23 cellular contexts compared by ENCODE assay signal in genomic region chr5:31815394-31815793, GRCh38.
"Had no signal": no experiment of that assay in that cellular context is flagged by ENCODE, and none has a peak within 500 bp of the region (broad histone marks: within the 10 kb centered on the region; RNA-seq: fewer than 3 reads in every experiment).

No MANE protein-coding gene starts in this region.

- H3K36me3 ChIP-seq: cardiac muscle cell, left ventricle myocardium inferior, sigmoid colon, thoracic aorta, upper lobe of right lung had no signal

- H2AFZ ChIP-seq: hepatocyte, parathyroid adenoma had no signal

- FAIRE-seq: endometrium had no signal

- H3K79me2 ChIP-seq: hepatocyte, parathyroid adenoma had no signal

- ATAC-seq: T-helper 17 cell, upper lobe of right lung had no signal

- DNase-seq: activated CD4-positive, alpha-beta memory T cell treated with anti-CD3 and anti-CD28 coated beads for 36 hours; activated CD4-positive, alpha-beta T cell treated with anti-CD3 and anti-CD28 coated beads for 4 hours; activated CD4-positive, CD25-positive, alpha-beta regulatory T cell; activated naive CD4-positive, alpha-beta T cell treated with Interleukin-2 at 50 U/mL for 16 hours; activated naive CD8-positive, alpha-beta T cell treated with anti-CD3 and anti-CD28 coated beads, Interleukin-2, amount 10 ng/mL, durations not matched to agents 7 days and 5 days; activated T-cell treated with anti-CD3 and anti-CD28 coated beads, Interleukin-2, amount 50 U/mL, for 48 hours; amygdala; erythroblast; foreskin fibroblast; left ventricle myocardium inferior; mammary epithelial cell; sigmoid colon; stimulated activated CD4-positive, alpha-beta T cell treated with anti-CD3 and anti-CD28 coated beads, Interleukin-2, amount 100 ng/mL, for 48 hours; stimulated activated naive CD4-positive, alpha-beta T cell treated with Interleukin-2 at 50 U/mL for 16 hours; SW 1271; T-helper 17 cell; upper lobe of right lung had no signal

- H3K4me3 Mint-ChIP-seq: activated CD4-positive, alpha-beta memory T cell treated with anti-CD3 and anti-CD28 coated beads for 36 hours; activated naive CD8-positive, alpha-beta T cell treated with anti-CD3 and anti-CD28 coated beads, Interleukin-2, amount 10 ng/mL, durations not matched to agents 7 days and 5 days; nephron had no signal

- H3K4me1 Mint-ChIP-seq: activated naive CD8-positive, alpha-beta T cell treated with anti-CD3 and anti-CD28 coated beads, Interleukin-2, amount 10 ng/mL, durations not matched to agents 7 days and 5 days; nephron; T-helper 17 cell had no signal

- H3K27me3 Mint-ChIP-seq: activated CD4-positive, alpha-beta memory T cell treated with anti-CD3 and anti-CD28 coated beads for 36 hours; T-helper 17 cell had no signal

- H3K36me3 Mint-ChIP-seq: activated CD4-positive, alpha-beta memory T cell treated with anti-CD3 and anti-CD28 coated beads for 36 hours; activated naive CD8-positive, alpha-beta T cell treated with anti-CD3 and anti-CD28 coated beads, Interleukin-2, amount 10 ng/mL, durations not matched to agents 7 days and 5 days had no signal

- H3K4me2 ChIP-seq: hepatocyte had no signal

- H3K27ac ChIP-seq: cardiac muscle cell, hepatocyte, left ventricle myocardium inferior, parathyroid adenoma, sigmoid colon, thoracic aorta, upper lobe of right lung had no signal

- H3K9me3 Mint-ChIP-seq: activated CD4-positive, alpha-beta memory T cell treated with anti-CD3 and anti-CD28 coated beads for 36 hours; activated naive CD8-positive, alpha-beta T cell treated with anti-CD3 and anti-CD28 coated beads, Interleukin-2, amount 10 ng/mL, durations not matched to agents 7 days and 5 days; nephron had no signal

- H3K4me1 ChIP-seq: parathyroid adenoma, sigmoid colon, upper lobe of right lung had no signal

- H3K27me3 ChIP-seq: cardiac muscle cell, hepatocyte, sigmoid colon, upper lobe of right lung had no signal

- H3K4me3 ChIP-seq: cardiac muscle cell, hepatocyte, left ventricle myocardium inferior, sigmoid colon, thoracic aorta, upper lobe of right lung had no signal

- H3K27ac Mint-ChIP-seq: activated CD4-positive, alpha-beta memory T cell treated with anti-CD3 and anti-CD28 coated beads for 36 hours; activated naive CD8-positive, alpha-beta T cell treated with anti-CD3 and anti-CD28 coated beads, Interleukin-2, amount 10 ng/mL, durations not matched to agents 7 days and 5 days; nephron; T-helper 17 cell had no signal
